ENCODE assay signal across 8 cellular contexts in genomic region chr6:43570876-43571441, GRCh38. TPM values are rescaled to one million over a fixed set of nuclear protein-coding genes. Genes with fewer than 3 reads are reported as not detected.
DNase-seq lines count a peak whose midpoint lies in the region; ATAC-seq and TF ChIP-seq lines count a peak whose summit lies in the region.
"Had no signal": no experiment of that assay in that cellular context is flagged by ENCODE, and none has a peak within 500 bp of the region (broad histone marks: within the 10 kb centered on the region; RNA-seq: fewer than 3 reads in every experiment).

No MANE protein-coding gene starts in this region.

- H3K4me2 ChIP-seq in smooth muscle cell: no peak overlapping the region
- H3K4me2 ChIP-seq: KMS-11 had no signal

- peaks cover 19% of the 10 kb centered on the region for H3K4me1 Mint-ChIP-seq in activated T-cell treated with anti-CD3 and anti-CD28 coated beads, Interleukin-2, amount 50 U/mL, for 4 hours (ENCODE audit: low read depth)
- peaks cover 27% of the 10 kb centered on the region for H3K4me1 Mint-ChIP-seq in activated T-helper 2 cell treated with anti-CD3 and anti-CD28 coated beads, Interferon-gamma antibody, Interleukin-2, Interleukin-4, amounts not matched to agents 10 μg/mL and 5 μg/mL and 100 μg/mL, durations not matched to agents 14 hours and 24 hours and 36 hours (ENCODE audit: low read depth)

- no peaks in the 10 kb centered on the region for H3K27me3 ChIP-seq in smooth muscle cell (ENCODE audit: low read depth)

- H3K27ac Mint-ChIP-seq in activated T-helper 2 cell treated with anti-CD3 and anti-CD28 coated beads, Interferon-gamma antibody, Interleukin-2, Interleukin-4, amounts not matched to agents 10 μg/mL and 5 μg/mL and 100 μg/mL, durations not matched to agents 14 hours and 24 hours and 36 hours: peak overlapping the region; percentile 89

- no peak overlapping the region for H3K4me3 Mint-ChIP-seq in activated T-cell treated with anti-CD3 and anti-CD28 coated beads, Interleukin-2, amount 50 U/mL, for 4 hours
- H3K4me3 Mint-ChIP-seq in activated T-helper 2 cell treated with anti-CD3 and anti-CD28 coated beads, Interferon-gamma antibody, Interleukin-2, Interleukin-4, amounts not matched to agents 10 μg/mL and 5 μg/mL and 100 μg/mL, durations not matched to agents 14 hours and 24 hours and 36 hours (ENCODE audit: low read depth): peak overlapping the region; percentile 40

- peak overlapping the region; percentile 61 for H3K27ac ChIP-seq in smooth muscle cell (ENCODE audit: low read depth)
- H3K27ac ChIP-seq: KMS-11 had no signal

- H2AFZ ChIP-seq in smooth muscle cell (ENCODE audit: low read depth): no peak overlapping the region

- H3K9me3 ChIP-seq in smooth muscle cell (replicated peaks; ENCODE audit: low read depth): no peaks in the 10 kb centered on the region

- no peaks in the 10 kb centered on the region for H3K27me3 Mint-ChIP-seq in activated T-cell treated with anti-CD3 and anti-CD28 coated beads, Interleukin-2, amount 50 U/mL, for 4 hours (ENCODE audit: low read depth)
- no peaks in the 10 kb centered on the region for H3K27me3 Mint-ChIP-seq in activated T-helper 2 cell treated with anti-CD3 and anti-CD28 coated beads, Interferon-gamma antibody, Interleukin-2, Interleukin-4, amounts not matched to agents 10 μg/mL and 5 μg/mL and 100 μg/mL, durations not matched to agents 14 hours and 24 hours and 36 hours (ENCODE audit: low read depth)

- no peaks in the 10 kb centered on the region for H3F3A ChIP-seq in smooth muscle cell (ENCODE audit: low read depth)

- no peaks in the 10 kb centered on the region for H4K20me1 ChIP-seq in smooth muscle cell (ENCODE audit: low read depth)

- no peak for DNase-seq in activated T-cell treated with anti-CD3 and anti-CD28 coated beads, Interleukin-2, amount 50 U/mL, for 4 hours
- no peak for DNase-seq in activated T-cell treated with anti-CD3 and anti-CD28 coated beads, Interleukin-2, amount 50 U/mL, for 1 hour
- no peak for DNase-seq in activated T-helper 2 cell treated with anti-CD3 and anti-CD28 coated beads, Interferon-gamma antibody, Interleukin-2, Interleukin-4, amounts not matched to agents 10 μg/mL and 5 μg/mL and 100 μg/mL, durations not matched to agents 14 hours and 24 hours and 36 hours (ENCODE audit: low spot score)
- DNase-seq in smooth muscle cell (lab: John Stamatoyannopoulos, UW; ENCODE audit: unreplicated experiment): no peak
- no peak for DNase-seq in effector CD8-positive, alpha-beta T cell (lab: John Stamatoyannopoulos, UW)
- DNase-seq: stimulated activated CD4-positive, alpha-beta T cell treated with anti-CD3 and anti-CD28 coated beads, Interleukin-1b, Interleukin-23, amount 100 ng/mL, for 48 hours had no signal

- H3K36me3 ChIP-seq in smooth muscle cell (ENCODE audit: low read depth): peaks cover 10% of the 10 kb centered on the region

- H3K4me1 ChIP-seq in smooth muscle cell (ENCODE audit: low read depth): peaks cover 12% of the 10 kb centered on the region

- no peak for TF ChIP-seq CTCF in smooth muscle cell (IDR thresholded peaks at IDR 0.05; ENCODE audit: borderline replicate concordance, insufficient read depth, poor library complexity, severe bottlenecking)

- WGBS in smooth muscle cell (ENCODE audit: low lambda C conversion rate): 84% methylated on average over 5 of the region's 5 CpGs

- peaks cover 19% of the 10 kb centered on the region for H3K79me2 ChIP-seq in smooth muscle cell (ENCODE audit: low read depth)

- peaks cover 35% of the 10 kb centered on the region for H3K36me3 Mint-ChIP-seq in activated T-cell treated with anti-CD3 and anti-CD28 coated beads, Interleukin-2, amount 50 U/mL, for 4 hours (ENCODE audit: insufficient read depth)
- peaks cover 64% of the 10 kb centered on the region for H3K36me3 Mint-ChIP-seq in activated T-helper 2 cell treated with anti-CD3 and anti-CD28 coated beads, Interferon-gamma antibody, Interleukin-2, Interleukin-4, amounts not matched to agents 10 μg/mL and 5 μg/mL and 100 μg/mL, durations not matched to agents 14 hours and 24 hours and 36 hours (ENCODE audit: low read depth)

- H3K9me3 Mint-ChIP-seq in activated T-cell treated with anti-CD3 and anti-CD28 coated beads, Interleukin-2, amount 50 U/mL, for 4 hours: no peaks in the 10 kb centered on the region
- H3K9me3 Mint-ChIP-seq in activated T-helper 2 cell treated with anti-CD3 and anti-CD28 coated beads, Interferon-gamma antibody, Interleukin-2, Interleukin-4, amounts not matched to agents 10 μg/mL and 5 μg/mL and 100 μg/mL, durations not matched to agents 14 hours and 24 hours and 36 hours: no peaks in the 10 kb centered on the region

- peak; percentile 5 to 16 for ATAC-seq in activated T-cell treated with anti-CD3 and anti-CD28 coated beads, Interleukin-2, amount 50 U/mL, for 4 hours
- ATAC-seq in HG03520 (IDR thresholded peaks at IDR 0.05; ENCODE audit: unreplicated experiment): no peak

- H3K4me3 ChIP-seq in smooth muscle cell: no peak overlapping the region

- intact Hi-C loops in activated T-helper 2 cell treated with anti-CD3 and anti-CD28 coated beads, Interferon-gamma antibody, Interleukin-2, Interleukin-4, amounts not matched to agents 10 μg/mL and 5 μg/mL and 100 μg/mL, durations not matched to agents 14 hours and 24 hours and 36 hours (cut with micrococcal nuclease): loop anchor here (5.0 kb wide), 1 partner anchor 189 kb away; no protein-coding TSS in a partner anchor

- H3K9ac ChIP-seq in smooth muscle cell (ENCODE audit: low read depth): no peak overlapping the region
- H3K9ac ChIP-seq: KMS-11 had no signal

RNA-seq across cellular contexts. Expression of gene XPO5, which starts 4.9 kb away (rescaled TPM):
- 100 to 1,000 TPM; 116 to 140 (median 120) TPM for total RNA-seq in activated T-cell treated with anti-CD3 and anti-CD28 coated beads, Interleukin-2, amount 50 U/mL, for 4 hours
- total RNA-seq in activated T-helper 2 cell treated with anti-CD3 and anti-CD28 coated beads, Interferon-gamma antibody, Interleukin-2, Interleukin-4, amounts not matched to agents 10 μg/mL and 5 μg/mL and 100 μg/mL, durations not matched to agents 14 hours and 24 hours and 36 hours: 114 and 119 TPM in 2 replicates
- total RNA-seq in smooth muscle cell: 20.0 and 31.9 TPM in 2 replicates
- polyA plus RNA-seq in smooth muscle cell: 10.9 and 11.7 TPM in 2 replicates

RNA-seq across cellular contexts. Expression of gene POLH, which starts 5.0 kb away (rescaled TPM):
- total RNA-seq in activated T-cell treated with anti-CD3 and anti-CD28 coated beads, Interleukin-2, amount 50 U/mL, for 4 hours: 10 to 100 TPM; 15.7 to 22.8 (median 18.8) TPM
- total RNA-seq in activated T-helper 2 cell treated with anti-CD3 and anti-CD28 coated beads, Interferon-gamma antibody, Interleukin-2, Interleukin-4, amounts not matched to agents 10 μg/mL and 5 μg/mL and 100 μg/mL, durations not matched to agents 14 hours and 24 hours and 36 hours: 35.7 and 44.5 TPM in 2 replicates
- total RNA-seq in smooth muscle cell: 13.3 and 16.8 TPM in 2 replicates
- polyA plus RNA-seq in smooth muscle cell: 8.4 and 18.2 TPM in 2 replicates

RNA-seq across cellular contexts. Expression of gene POLR1C, which starts 54.1 kb away (rescaled TPM):
- 100 to 1,000 TPM; 192 to 231 (median 200) TPM for total RNA-seq in activated T-cell treated with anti-CD3 and anti-CD28 coated beads, Interleukin-2, amount 50 U/mL, for 4 hours
- 60.8 and 63.8 TPM in 2 replicates for total RNA-seq in activated T-helper 2 cell treated with anti-CD3 and anti-CD28 coated beads, Interferon-gamma antibody, Interleukin-2, Interleukin-4, amounts not matched to agents 10 μg/mL and 5 μg/mL and 100 μg/mL, durations not matched to agents 14 hours and 24 hours and 36 hours
- total RNA-seq in smooth muscle cell: 27.0 and 33.4 TPM in 2 replicates
- 21.0 and 39.8 TPM in 2 replicates for polyA plus RNA-seq in smooth muscle cell

RNA-seq across cellular contexts. Expression of gene YIPF3, which starts 54.2 kb away (rescaled TPM):
- total RNA-seq in activated T-cell treated with anti-CD3 and anti-CD28 coated beads, Interleukin-2, amount 50 U/mL, for 4 hours: 10 to 100 TPM; 33.3 to 40.9 (median 35.4) TPM
- 51.7 and 59.0 TPM in 2 replicates for total RNA-seq in activated T-helper 2 cell treated with anti-CD3 and anti-CD28 coated beads, Interferon-gamma antibody, Interleukin-2, Interleukin-4, amounts not matched to agents 10 μg/mL and 5 μg/mL and 100 μg/mL, durations not matched to agents 14 hours and 24 hours and 36 hours
- total RNA-seq in smooth muscle cell: 145 and 199 TPM in 2 replicates
- polyA plus RNA-seq in smooth muscle cell: 181 and 182 TPM in 2 replicates

RNA-seq across cellular contexts. Expression of gene GTPBP2, which starts 58.1 kb away (rescaled TPM):
- 10 to 100 TPM; 37.3 to 50.3 (median 39.1) TPM for total RNA-seq in activated T-cell treated with anti-CD3 and anti-CD28 coated beads, Interleukin-2, amount 50 U/mL, for 4 hours
- total RNA-seq in activated T-helper 2 cell treated with anti-CD3 and anti-CD28 coated beads, Interferon-gamma antibody, Interleukin-2, Interleukin-4, amounts not matched to agents 10 μg/mL and 5 μg/mL and 100 μg/mL, durations not matched to agents 14 hours and 24 hours and 36 hours: 71.7 and 78.4 TPM in 2 replicates
- 53.7 and 56.0 TPM in 2 replicates for total RNA-seq in smooth muscle cell
- 18.3 and 23.4 TPM in 2 replicates for polyA plus RNA-seq in smooth muscle cell
